1 cellular context compared by ENCODE assay signal in the genomic region with DNA sequence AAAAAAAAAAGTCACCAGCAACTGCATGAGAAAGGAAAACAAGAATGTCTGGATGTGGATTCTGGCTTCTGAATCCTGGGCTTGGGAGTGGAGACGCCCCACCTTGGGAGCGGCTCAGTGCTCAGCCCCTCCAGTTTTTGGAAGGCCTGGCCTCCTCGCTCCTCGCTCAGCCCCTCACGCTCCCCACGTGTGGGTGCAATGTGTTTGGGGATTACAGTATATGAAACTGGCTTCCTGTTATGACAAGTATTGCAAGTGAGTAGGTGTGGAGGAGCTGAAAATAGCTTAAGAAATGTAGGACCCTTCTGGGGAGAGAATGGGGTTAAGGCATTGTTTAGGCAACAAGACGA.
TF ChIP-seq lines count a peak whose summit lies in the region.

No MANE protein-coding gene starts in this region.

TF ChIP-seq in GM23338, 12 proteins besides CTCF, POLR2A, EP300 and RAD21 (continued from another document):
- TF ChIP-seq, protein P1, sequence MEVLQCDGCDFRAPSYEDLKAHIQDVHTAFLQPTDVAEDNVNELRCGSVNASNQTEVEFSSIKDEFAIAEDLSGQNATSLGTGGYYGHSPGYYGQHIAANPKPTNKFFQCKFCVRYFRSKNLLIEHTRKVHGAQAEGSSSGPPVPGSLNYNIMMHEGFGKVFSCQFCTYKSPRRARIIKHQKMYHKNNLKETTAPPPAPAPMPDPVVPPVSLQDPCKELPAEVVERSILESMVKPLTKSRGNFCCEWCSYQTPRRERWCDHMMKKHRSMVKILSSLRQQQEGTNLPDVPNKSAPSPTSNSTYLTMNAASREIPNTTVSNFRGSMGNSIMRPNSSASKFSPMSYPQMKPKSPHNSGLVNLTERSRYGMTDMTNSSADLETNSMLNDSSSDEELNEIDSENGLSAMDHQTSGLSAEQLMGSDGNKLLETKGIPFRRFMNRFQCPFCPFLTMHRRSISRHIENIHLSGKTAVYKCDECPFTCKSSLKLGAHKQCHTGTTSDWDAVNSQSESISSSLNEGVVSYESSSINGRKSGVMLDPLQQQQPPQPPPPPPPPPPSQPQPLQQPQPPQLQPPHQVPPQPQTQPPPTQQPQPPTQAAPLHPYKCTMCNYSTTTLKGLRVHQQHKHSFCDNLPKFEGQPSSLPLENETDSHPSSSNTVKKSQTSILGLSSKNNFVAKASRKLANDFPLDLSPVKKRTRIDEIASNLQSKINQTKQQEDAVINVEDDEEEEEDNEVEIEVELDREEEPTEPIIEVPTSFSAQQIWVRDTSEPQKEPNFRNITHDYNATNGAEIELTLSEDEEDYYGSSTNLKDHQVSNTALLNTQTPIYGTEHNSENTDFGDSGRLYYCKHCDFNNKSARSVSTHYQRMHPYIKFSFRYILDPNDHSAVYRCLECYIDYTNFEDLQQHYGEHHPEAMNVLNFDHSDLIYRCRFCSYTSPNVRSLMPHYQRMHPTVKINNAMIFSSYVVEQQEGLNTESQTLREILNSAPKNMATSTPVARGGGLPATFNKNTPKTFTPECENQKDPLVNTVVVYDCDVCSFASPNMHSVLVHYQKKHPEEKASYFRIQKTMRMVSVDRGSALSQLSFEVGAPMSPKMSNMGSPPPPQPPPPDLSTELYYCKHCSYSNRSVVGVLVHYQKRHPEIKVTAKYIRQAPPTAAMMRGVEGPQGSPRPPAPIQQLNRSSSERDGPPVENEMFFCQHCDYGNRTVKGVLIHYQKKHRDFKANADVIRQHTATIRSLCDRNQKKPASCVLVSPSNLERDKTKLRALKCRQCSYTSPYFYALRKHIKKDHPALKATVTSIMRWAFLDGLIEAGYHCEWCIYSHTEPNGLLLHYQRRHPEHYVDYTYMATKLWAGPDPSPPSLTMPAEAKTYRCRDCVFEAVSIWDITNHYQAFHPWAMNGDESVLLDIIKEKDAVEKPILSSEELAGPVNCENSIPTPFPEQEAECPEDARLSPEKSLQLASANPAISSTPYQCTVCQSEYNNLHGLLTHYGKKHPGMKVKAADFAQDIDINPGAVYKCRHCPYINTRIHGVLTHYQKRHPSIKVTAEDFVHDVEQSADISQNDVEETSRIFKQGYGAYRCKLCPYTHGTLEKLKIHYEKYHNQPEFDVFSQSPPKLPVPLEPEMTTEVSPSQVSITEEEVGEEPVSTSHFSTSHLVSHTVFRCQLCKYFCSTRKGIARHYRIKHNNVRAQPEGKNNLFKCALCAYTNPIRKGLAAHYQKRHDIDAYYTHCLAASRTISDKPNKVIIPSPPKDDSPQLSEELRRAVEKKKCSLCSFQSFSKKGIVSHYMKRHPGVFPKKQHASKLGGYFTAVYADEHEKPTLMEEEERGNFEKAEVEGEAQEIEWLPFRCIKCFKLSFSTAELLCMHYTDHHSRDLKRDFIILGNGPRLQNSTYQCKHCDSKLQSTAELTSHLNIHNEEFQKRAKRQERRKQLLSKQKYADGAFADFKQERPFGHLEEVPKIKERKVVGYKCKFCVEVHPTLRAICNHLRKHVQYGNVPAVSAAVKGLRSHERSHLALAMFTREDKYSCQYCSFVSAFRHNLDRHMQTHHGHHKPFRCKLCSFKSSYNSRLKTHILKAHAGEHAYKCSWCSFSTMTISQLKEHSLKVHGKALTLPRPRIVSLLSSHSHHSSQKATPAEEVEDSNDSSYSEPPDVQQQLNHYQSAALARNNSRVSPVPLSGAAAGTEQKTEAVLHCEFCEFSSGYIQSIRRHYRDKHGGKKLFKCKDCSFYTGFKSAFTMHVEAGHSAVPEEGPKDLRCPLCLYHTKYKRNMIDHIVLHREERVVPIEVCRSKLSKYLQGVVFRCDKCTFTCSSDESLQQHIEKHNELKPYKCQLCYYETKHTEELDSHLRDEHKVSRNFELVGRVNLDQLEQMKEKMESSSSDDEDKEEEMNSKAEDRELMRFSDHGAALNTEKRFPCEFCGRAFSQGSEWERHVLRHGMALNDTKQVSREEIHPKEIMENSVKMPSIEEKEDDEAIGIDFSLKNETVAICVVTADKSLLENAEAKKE (CRISPR knock-in tag; IDR thresholded peaks at IDR 0.05), result no peak
